ENCODE assay signal across 8 cellular contexts in the genomic region with DNA sequence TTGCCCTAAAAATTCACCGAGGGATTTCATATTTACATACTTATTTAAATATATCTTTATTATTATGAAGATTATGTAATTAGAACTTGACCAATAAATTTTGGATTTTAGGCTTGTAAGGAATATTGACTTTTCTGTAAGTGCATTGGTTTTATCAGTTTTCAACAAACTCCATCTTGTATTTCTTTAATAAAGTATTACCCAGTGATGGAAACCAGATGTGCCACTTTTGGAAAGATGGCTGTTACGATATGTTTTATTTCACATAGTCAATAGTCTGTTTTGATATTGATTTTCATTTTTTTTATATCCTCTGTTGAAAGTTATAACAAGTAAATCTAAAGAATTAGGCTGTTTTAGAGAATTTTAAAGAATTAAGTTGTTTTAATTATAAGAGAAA. TPM values are rescaled to one million over a fixed set of nuclear protein-coding genes. Genes with fewer than 3 reads are reported as not detected.
DNase-seq lines count a peak whose midpoint lies in the region; ATAC-seq and TF ChIP-seq lines count a peak whose summit lies in the region.

No MANE protein-coding gene starts in this region.

- H3K27me3 Mint-ChIP-seq in activated T-cell treated with anti-CD3 and anti-CD28 coated beads, Interleukin-2, amount 50 U/mL, for 4 hours (ENCODE audit: low read depth), result no peaks in the 10 kb centered on the region

- TF ChIP-seq CTCF in fibroblast of mammary gland (conservative IDR thresholded peaks at IDR 0.05; ENCODE audit: control insufficient read depth, insufficient read depth, low read depth, low read length), result no peak

- H3K4me3 Mint-ChIP-seq in activated T-cell treated with anti-CD3 and anti-CD28 coated beads, Interleukin-2, amount 50 U/mL, for 4 hours, result peak overlapping the region; percentile 93
- H3K4me3 Mint-ChIP-seq in stimulated activated effector memory CD8-positive, alpha-beta T cell treated with anti-CD3 and anti-CD28 coated beads, Interleukin-12 subunit alpha, Interleukin-12 subunit beta, amount 100 ng/mL, for 72 hours, result peak overlapping the region; percentile 84

- H3K4me1 Mint-ChIP-seq in activated T-cell treated with anti-CD3 and anti-CD28 coated beads, Interleukin-2, amount 50 U/mL, for 4 hours (ENCODE audit: low read depth), result peaks cover 28% of the 10 kb centered on the region
- H3K4me1 Mint-ChIP-seq in stimulated activated effector memory CD8-positive, alpha-beta T cell treated with anti-CD3 and anti-CD28 coated beads, Interleukin-12 subunit alpha, Interleukin-12 subunit beta, amount 100 ng/mL, for 72 hours, result peaks cover 16% of the 10 kb centered on the region

- no peak for ATAC-seq in activated T-cell treated with anti-CD3 and anti-CD28 coated beads, Interleukin-2, amount 50 U/mL, for 4 hours
- ATAC-seq in SK-N-SH treated with all-trans-retinoic acid at 6 μM for 48 hours, result no peak
- no peak for ATAC-seq in stimulated activated effector memory CD8-positive, alpha-beta T cell treated with anti-CD3 and anti-CD28 coated beads, Interleukin-12 subunit alpha, Interleukin-12 subunit beta, amount 100 ng/mL, for 72 hours
- ATAC-seq in HG02938 (IDR thresholded peaks at IDR 0.05; ENCODE audit: unreplicated experiment), result no peak
- ATAC-seq in GM19467 (IDR thresholded peaks at IDR 0.05; ENCODE audit: unreplicated experiment), result no peak

- peak overlapping the region; percentile 98 for H3K4me3 ChIP-seq in fibroblast of mammary gland (ENCODE audit: control insufficient read depth, low read depth, low read length)

- no peak overlapping the region for H3K27ac Mint-ChIP-seq in stimulated activated effector memory CD8-positive, alpha-beta T cell treated with anti-CD3 and anti-CD28 coated beads, Interleukin-12 subunit alpha, Interleukin-12 subunit beta, amount 100 ng/mL, for 72 hours

- H3K9me3 Mint-ChIP-seq in activated T-cell treated with anti-CD3 and anti-CD28 coated beads, Interleukin-2, amount 50 U/mL, for 4 hours, result peaks cover 8% of the 10 kb centered on the region
- H3K9me3 Mint-ChIP-seq in stimulated activated effector memory CD8-positive, alpha-beta T cell treated with anti-CD3 and anti-CD28 coated beads, Interleukin-12 subunit alpha, Interleukin-12 subunit beta, amount 100 ng/mL, for 72 hours, result peaks cover 3% of the 10 kb centered on the region

- no peak for DNase-seq in activated T-cell treated with anti-CD3 and anti-CD28 coated beads, Interleukin-2, amount 50 U/mL, for 4 hours
- DNase-seq in activated T-cell treated with anti-CD3 and anti-CD28 coated beads for 4 hours (no peak), fibroblast of mammary gland (ENCODE audit: low read depth) (peak; percentile 28), cerebellar cortex (ENCODE audit: low spot score) (no peak)
- no peak for DNase-seq in stimulated activated effector memory CD8-positive, alpha-beta T cell treated with anti-CD3 and anti-CD28 coated beads, Interleukin-12 subunit alpha, Interleukin-12 subunit beta, amount 100 ng/mL, for 72 hours (ENCODE audit: low spot score in 2 of 2)

- H3K36me3 Mint-ChIP-seq in activated T-cell treated with anti-CD3 and anti-CD28 coated beads, Interleukin-2, amount 50 U/mL, for 4 hours (ENCODE audit: insufficient read depth), result peaks cover 2% of the 10 kb centered on the region
- peaks cover 13% of the 10 kb centered on the region for H3K36me3 Mint-ChIP-seq in stimulated activated effector memory CD8-positive, alpha-beta T cell treated with anti-CD3 and anti-CD28 coated beads, Interleukin-12 subunit alpha, Interleukin-12 subunit beta, amount 100 ng/mL, for 72 hours

TF ChIP-seq in SK-N-SH treated with all-trans-retinoic acid at 6 μM for 48 hours, 23 proteins besides CTCF, POLR2A, EP300 and RAD21:
- TF ChIP-seq POU6F1 (CRISPR knock-in tag; IDR thresholded peaks at IDR 0.05; ENCODE audit: borderline replicate concordance, low read depth), result no peak
- peak; percentile 45; the same call in 1 of the 2 replicates for TF ChIP-seq TCF4 (CRISPR knock-in tag; IDR thresholded peaks at IDR 0.05; ENCODE audit: borderline replicate concordance)

RNA-seq across cellular contexts. Expression of gene MON2, which starts 1.8 kb away (rescaled TPM):
- 10 to 100 TPM; 25.9 to 28.4 (median 27.6) TPM for total RNA-seq in activated T-cell treated with anti-CD3 and anti-CD28 coated beads, Interleukin-2, amount 50 U/mL, for 4 hours
